16 cellular contexts compared by ENCODE assay signal in the genomic region with DNA sequence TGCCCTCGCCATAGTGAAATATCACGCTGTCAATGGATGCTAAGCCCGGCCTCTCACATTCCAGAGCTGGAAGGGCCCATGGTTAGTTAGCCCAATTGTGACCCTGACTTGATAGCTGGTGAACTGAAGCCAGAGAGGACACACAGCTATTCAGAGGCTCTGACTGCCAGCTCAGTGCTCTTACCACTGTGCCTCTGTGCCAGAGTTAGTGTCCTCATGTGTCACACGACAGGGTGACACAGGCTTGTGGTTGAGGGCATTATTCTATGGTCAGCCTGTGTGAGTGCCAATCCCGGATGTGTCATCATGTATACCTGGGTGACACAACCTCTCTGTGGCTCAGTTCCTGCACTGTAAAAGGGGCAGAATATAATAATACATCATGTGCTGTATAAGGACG. TPM values are rescaled to one million over a fixed set of nuclear protein-coding genes. Genes with fewer than 3 reads are reported as not detected.
DNase-seq lines count a peak whose midpoint lies in the region; ATAC-seq, FAIRE-seq and TF ChIP-seq lines count a peak whose summit lies in the region.
"Had no signal": no experiment of that assay in that cellular context is flagged by ENCODE, and none has a peak within 500 bp of the region (broad histone marks: within the 10 kb centered on the region; RNA-seq: fewer than 3 reads in every experiment).

No MANE protein-coding gene starts in this region.

- in situ Hi-C loops in Caki2 (cut with HindIII; ENCODE audit: low pct_unique_long_range_greater_than_20kb, low sequenced_read_pairs) = no loop called here

- peak; percentile 30 for ATAC-seq in GM18520 (IDR thresholded peaks at IDR 0.05; ENCODE audit: unreplicated experiment)
- ATAC-seq in right cardiac atrium = peak in 1 of 2 donors; percentile 6
- ATAC-seq in GM18505 (IDR thresholded peaks at IDR 0.05; ENCODE audit: unreplicated experiment) = no peak

- TF ChIP-seq CTCF in chondrocyte (IDR thresholded peaks at IDR 0.05) = no peak

- H3K4me3 Mint-ChIP-seq in chondrocyte (ENCODE audit: unreplicated experiment) = no peak overlapping the region
- H3K4me3 Mint-ChIP-seq: activated naive CD8-positive, alpha-beta T cell treated with anti-CD3 and anti-CD28 coated beads, Interleukin-2, amount 10 ng/mL, durations not matched to agents 7 days and 5 days had no signal

- no peaks in the 10 kb centered on the region for H3K9me3 ChIP-seq in right cardiac atrium (ENCODE audit: control insufficient read depth, low read length)
- H3K9me3 ChIP-seq: prostate gland had no signal

- H3K27me3 ChIP-seq in right cardiac atrium (ENCODE audit: control insufficient read depth, insufficient read depth) = no peaks in the 10 kb centered on the region

- no peaks in the 10 kb centered on the region for H3K9me3 Mint-ChIP-seq in chondrocyte (ENCODE audit: low read depth)
- H3K9me3 Mint-ChIP-seq: activated naive CD8-positive, alpha-beta T cell treated with anti-CD3 and anti-CD28 coated beads, Interleukin-2, amount 10 ng/mL, durations not matched to agents 7 days and 5 days had no signal

- peaks cover 14% of the 10 kb centered on the region for H3K4me1 ChIP-seq in right cardiac atrium (ENCODE audit: control insufficient read depth, insufficient read depth, low read length)
- H3K4me1 ChIP-seq: prostate gland had no signal

- TF ChIP-seq POLR2A in GM18505 (IDR thresholded peaks at IDR 0.05; ENCODE audit: borderline replicate concordance, extremely low read depth, insufficient read depth, insufficient read length) = no peak
- TF ChIP-seq POLR2A in GM12891 (IDR thresholded peaks at IDR 0.05; ENCODE audit: low read depth, low read length) = no peak

- peaks cover 3% of the 10 kb centered on the region for H3K36me3 Mint-ChIP-seq in chondrocyte (ENCODE audit: low read depth)

- WGBS in right cardiac atrium = 65% methylated on average over 6 of the region's 6 CpGs

- no peak overlapping the region for H3K27ac Mint-ChIP-seq in chondrocyte (ENCODE audit: unreplicated experiment)
- H3K27ac Mint-ChIP-seq: activated naive CD8-positive, alpha-beta T cell treated with anti-CD3 and anti-CD28 coated beads, Interleukin-2, amount 10 ng/mL, durations not matched to agents 7 days and 5 days had no signal

- H3K4me3 ChIP-seq in right cardiac atrium (ENCODE audit: low read length) = no peak overlapping the region
- H3K4me3 ChIP-seq: cardiac muscle cell, prostate gland had no signal

- H3K27me3 Mint-ChIP-seq in chondrocyte (ENCODE audit: low read depth) = peaks cover 11% of the 10 kb centered on the region

- intact Hi-C loops in right cardiac atrium (cut with DNase I) = no loop called here

- peak overlapping the region; percentile 68 for H3K27ac ChIP-seq in right cardiac atrium (ENCODE audit: low read length)
- H3K27ac ChIP-seq: cardiac muscle cell, prostate gland had no signal

- FAIRE-seq in RCC 7860 (lab: Jason Lieb, UNC) (peak; percentile 59), GM12891 (lab: Jason Lieb, UNC) (no peak)

- DNase-seq in Caki2 (ENCODE audit: low read depth) = peak; percentile 68
- peak; percentile 85 for DNase-seq in RCC 7860 (ENCODE audit: low spot score)
- DNase-seq in right cardiac atrium = no peak
- no peak for DNase-seq in chondrocyte (ENCODE audit: low spot score)
- DNase-seq in GM12891 (ENCODE audit: insufficient read length, low spot score) = no peak
- DNase-seq: activated naive CD8-positive, alpha-beta T cell treated with anti-CD3 and anti-CD28 coated beads, Interleukin-2, amount 10 ng/mL, durations not matched to agents 7 days and 5 days; DMS79; NCI-H1436; NCI-H226 had no signal

- H3K4me1 Mint-ChIP-seq in chondrocyte (ENCODE audit: low read depth) = peaks cover 41% of the 10 kb centered on the region

TF ChIP-seq in GM12891, 5 proteins besides CTCF, POLR2A, EP300 and RAD21:
- TF ChIP-seq POLR2AphosphoS5 (IDR thresholded peaks at IDR 0.05; ENCODE audit: low read depth, low read length) (no peak), SPI1 (IDR thresholded peaks at IDR 0.05; ENCODE audit: low read depth, low read length) (no peak), PAX5 (IDR thresholded peaks at IDR 0.05; ENCODE audit: insufficient read depth, low read length, severe bottlenecking) (no peak), POU2F2 (IDR thresholded peaks at IDR 0.05; ENCODE audit: low read depth, low read length) (no peak), TAF1 (IDR thresholded peaks at IDR 0.05; ENCODE audit: low read depth, low read length) (no peak)
TF ChIP-seq in GM12891: peak in this region for 0.

RNA-seq across cellular contexts. Expression of a gene that starts 2.5 kb away (rescaled TPM):
- total RNA-seq in Caki2 (2014; rRNA removed; shearing (Covaris generic); ENCODE audit: low replicate concordance) = 141 and 168 TPM in 2 replicates
- total RNA-seq in right cardiac atrium (100 to 1,000 TPM in 3 of 4 donors, 10 to 100 TPM in 1; 75.7 to 367 (median 180) TPM), chondrocyte (36.6 to 136 TPM (median 44.7 TPM) in 3 replicates)
- 287 TPM for polyA plus RNA-seq in right cardiac atrium
- 4.5 TPM for polyA plus RNA-seq in GM12891 (2012; ENCODE audit: low read depth, missing spikeins)

RNA-seq across cellular contexts. Expression of a gene that starts 10.2 kb away (rescaled TPM):
- total RNA-seq in Caki2 (2014; rRNA removed; shearing (Covaris generic); ENCODE audit: low replicate concordance) = not detected in 2 replicates
- not detected for total RNA-seq in right cardiac atrium
- not detected for polyA plus RNA-seq in right cardiac atrium
- total RNA-seq in chondrocyte = not detected in 3 replicates
- polyA plus RNA-seq in GM12891 (2012; ENCODE audit: low read depth, missing spikeins) = not detected
- total RNA-seq: activated naive CD8-positive, alpha-beta T cell treated with anti-CD3 and anti-CD28 coated beads, Interleukin-2, amount 10 ng/mL, durations not matched to agents 7 days and 5 days; cardiac muscle cell; fibroblast of villous mesenchyme had no signal
- polyA plus RNA-seq: BJ, cardiac muscle cell had no signal

RNA-seq across cellular contexts. Expression of a gene that starts 11.9 kb away (rescaled TPM):
- not detected in 2 replicates for total RNA-seq in Caki2 (2014; rRNA removed; shearing (Covaris generic); ENCODE audit: low replicate concordance)
- total RNA-seq in right cardiac atrium (1 to 10 TPM in 1 of 4 donors, under 1 TPM in 1, not detected in 2; 0.71 to 1.1 TPM), chondrocyte (1.1 TPM in 2 of 3 replicates, not detected in the other)
- 8.0 TPM for polyA plus RNA-seq in right cardiac atrium
- 0.36 TPM for polyA plus RNA-seq in GM12891 (2012; ENCODE audit: low read depth, missing spikeins)
- total RNA-seq: cardiac muscle cell, fibroblast of villous mesenchyme had no signal
- polyA plus RNA-seq: cardiac muscle cell had no signal

RNA-seq across cellular contexts. Expression of a gene that starts 22.1 kb away (rescaled TPM):
- 17.6 TPM in 1 of 2 replicates, not detected in the other for total RNA-seq in Caki2 (2014; rRNA removed; shearing (Covaris generic); ENCODE audit: low replicate concordance)
- 1 to 10 TPM; 1.3 to 3.9 (median 2.7) TPM for total RNA-seq in right cardiac atrium
- polyA plus RNA-seq in right cardiac atrium = 3.7 TPM
- total RNA-seq in chondrocyte = 2.6 to 5.8 TPM (median 4.4 TPM) in 3 replicates
- not detected for polyA plus RNA-seq in GM12891 (2012; ENCODE audit: low read depth, missing spikeins)
- total RNA-seq: cardiac muscle cell, fibroblast of villous mesenchyme had no signal
- polyA plus RNA-seq: cardiac muscle cell had no signal

RNA-seq across cellular contexts. Expression of a gene that starts 28.1 kb away (rescaled TPM):
- not detected in 2 replicates for total RNA-seq in Caki2 (2014; rRNA removed; shearing (Covaris generic); ENCODE audit: low replicate concordance)
- not detected for total RNA-seq in right cardiac atrium
- not detected for polyA plus RNA-seq in right cardiac atrium
- not detected in 3 replicates for total RNA-seq in chondrocyte
- polyA plus RNA-seq in GM12891 (2012; ENCODE audit: low read depth, missing spikeins) = not detected
- total RNA-seq: activated naive CD8-positive, alpha-beta T cell treated with anti-CD3 and anti-CD28 coated beads, Interleukin-2, amount 10 ng/mL, durations not matched to agents 7 days and 5 days; cardiac muscle cell; fibroblast of villous mesenchyme; lower leg skin; prostate gland had no signal
- polyA plus RNA-seq: BJ, cardiac muscle cell had no signal

Comparison
In these comparisons a context has a peak if more than half of its experiments do, and no peak if none do; other contexts are left out.
1. DNase-seq: peak in Caki2 (single experiment) and RCC 7860 (single experiment); none in right cardiac atrium (0 of 3), chondrocyte (single experiment) and GM12891 (single experiment).